In the genomic region with DNA sequence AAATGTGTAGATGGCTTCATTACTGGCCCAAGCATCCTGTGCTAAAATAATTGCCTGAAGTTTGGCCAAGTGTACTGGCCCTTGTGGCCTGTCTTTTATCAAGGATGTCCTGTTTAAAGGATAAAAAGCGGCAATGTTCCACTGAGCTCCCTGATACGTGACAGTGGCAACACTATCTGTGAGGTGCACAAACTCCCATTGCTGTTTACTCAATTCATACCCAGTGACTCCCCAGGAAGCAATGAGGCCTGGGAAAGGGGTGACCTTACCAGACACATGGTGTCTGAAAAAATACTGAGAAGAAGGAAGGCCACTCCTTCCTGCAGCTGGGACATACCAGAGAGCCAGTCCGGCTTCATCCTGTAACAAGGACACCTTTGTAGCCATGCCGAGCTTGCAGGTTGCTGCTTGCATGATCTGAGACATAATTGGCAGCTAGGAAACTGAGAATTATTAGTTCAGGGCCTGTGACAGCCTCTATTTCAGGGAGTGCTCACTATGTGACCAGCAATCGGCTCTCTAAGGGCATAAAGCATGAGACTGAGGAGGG, we compare ENCODE assay signal across 34 cellular contexts.
"Had no signal": no experiment of that assay in that cellular context is flagged by ENCODE, and none has a peak within 500 bp of the region (broad histone marks: within the 10 kb centered on the region; RNA-seq: fewer than 3 reads in every experiment).

No MANE protein-coding gene starts in this region.

- H3K4me3 ChIP-seq: cardiac muscle cell, colonic mucosa, esophagus squamous epithelium, gastroesophageal sphincter had no signal

- H3K36me3 Mint-ChIP-seq: activated naive CD8-positive, alpha-beta T cell had no signal

- H3K9me3 ChIP-seq: colonic mucosa, esophagus squamous epithelium, gastroesophageal sphincter had no signal

- FAIRE-seq: astrocyte, endometrium, endothelial cell of umbilical vein had no signal

- H3K27me3 ChIP-seq: brain microvascular endothelial cell, cardiac muscle cell, colonic mucosa, esophagus squamous epithelium, gastroesophageal sphincter had no signal

- H3K4me1 Mint-ChIP-seq: activated B cell treated with CpG ODN at 0.5 μM for 24 hours; activated T-helper 17 cell treated with anti-CD3 and anti-CD28 coated beads, Interleukin-2, amount 50 U/mL, for 72 hours; T-helper 17 cell had no signal

- H3K27ac Mint-ChIP-seq: activated B cell treated with CpG ODN at 0.5 μM for 24 hours; activated CD8-positive, alpha-beta T cell treated with anti-CD3 and anti-CD28 coated beads for 36 hours; activated naive CD8-positive, alpha-beta T cell; activated T-helper 17 cell treated with anti-CD3 and anti-CD28 coated beads, Interleukin-2, amount 50 U/mL, for 72 hours; T-helper 17 cell; T-helper 2 cell treated with Interferon-gamma antibody and Interleukin-4, amounts not matched to agents 5 μg/mL and 100 μg/mL, for 36 hours had no signal

- H3K27me3 Mint-ChIP-seq: activated B cell treated with CpG ODN at 0.5 μM for 24 hours; activated CD8-positive, alpha-beta T cell treated with anti-CD3 and anti-CD28 coated beads for 36 hours; activated naive CD8-positive, alpha-beta T cell; activated T-helper 17 cell treated with anti-CD3 and anti-CD28 coated beads, Interleukin-2, amount 50 U/mL, for 72 hours; T-helper 17 cell had no signal

- H3K27ac ChIP-seq: brain microvascular endothelial cell, cardiac muscle cell, colonic mucosa, esophagus squamous epithelium, gastroesophageal sphincter, WERI-Rb-1 had no signal

- H3K4me3 Mint-ChIP-seq: activated B cell treated with CpG ODN at 0.5 μM for 24 hours; activated CD8-positive, alpha-beta T cell treated with anti-CD3 and anti-CD28 coated beads for 36 hours; activated naive CD8-positive, alpha-beta T cell; activated T-cell treated with anti-CD3 and anti-CD28 coated beads, Interleukin-2, amount 50 U/mL, for 4 hours; activated T-helper 17 cell treated with anti-CD3 and anti-CD28 coated beads, Interleukin-2, amount 50 U/mL, for 72 hours; T-helper 17 cell; T-helper 2 cell treated with Interferon-gamma antibody and Interleukin-4, amounts not matched to agents 5 μg/mL and 100 μg/mL, for 36 hours had no signal

- DNase-seq: activated B cell treated with CpG ODN at 0.5 μM for 24 hours; activated CD4-positive, alpha-beta T cell treated with anti-CD3 and anti-CD28 coated beads for 48 hours; activated CD4-positive, alpha-beta T cell treated with anti-CD3 and anti-CD28 coated beads, Interleukin-2, amount 50 U/mL, for 1 hour; activated CD4-positive, alpha-beta T cell treated with anti-CD3 and anti-CD28 coated beads, Interleukin-2, amount 50 U/mL, for 48 hours; activated CD8-positive, alpha-beta memory T cell treated with anti-CD3 and anti-CD28 coated beads for 24 hours; activated CD8-positive, alpha-beta T cell treated with anti-CD3 and anti-CD28 coated beads for 36 hours; activated effector memory CD4-positive, alpha-beta T cell treated with Interleukin-2 at 50 U/mL for 16 hours; activated gamma-delta T cell treated with Interleukin-2 at 50 U/mL for 16 hours; activated naive CD4-positive, alpha-beta T cell treated with anti-CD3 and anti-CD28 coated beads, Interleukin-2, amount 50 U/mL, for 16 hours; activated naive CD4-positive, alpha-beta T cell treated with Interleukin-2 at 50 U/mL for 16 hours; activated T-cell treated with anti-CD3 and anti-CD28 coated beads, Interleukin-2, amount 50 U/mL, for 4 hours; amniotic stem cell; anterior cingulate cortex; brain microvascular endothelial cell; central memory CD4-positive, alpha-beta T cell; cerebellar nuclear complex; colonic mucosa; effector CD8-positive, alpha-beta T cell; erythroblast; esophagus squamous epithelium; foreskin melanocyte; T-helper 1 cell; T-helper 17 cell; T1000; WERI-Rb-1 had no signal

- ATAC-seq: activated CD4-positive, CD25-positive, alpha-beta regulatory T cell treated with anti-CD3 and anti-CD28 coated beads, Interleukin-2, amount 50 U/mL, for 24 hours; activated CD8-positive, alpha-beta T cell treated with anti-CD3 and anti-CD28 coated beads for 36 hours; activated T-cell treated with anti-CD3 and anti-CD28 coated beads, Interleukin-2, amount 50 U/mL, for 4 hours; activated T-helper 17 cell treated with anti-CD3 and anti-CD28 coated beads, Interleukin-2, amount 50 U/mL, for 72 hours; gastroesophageal sphincter; T-helper 17 cell had no signal

- H3K4me1 ChIP-seq: colonic mucosa, esophagus squamous epithelium, gastroesophageal sphincter had no signal

- H3K36me3 ChIP-seq: brain microvascular endothelial cell, cardiac muscle cell, colonic mucosa, esophagus squamous epithelium, gastroesophageal sphincter, WERI-Rb-1 had no signal
